19 cellular contexts compared by ENCODE assay signal in genomic region chr16:17945080-17945601, GRCh38.
DNase-seq lines count a peak whose midpoint lies in the region; ATAC-seq, FAIRE-seq and TF ChIP-seq lines count a peak whose summit lies in the region.
"Had no signal": no experiment of that assay in that cellular context is flagged by ENCODE, and none has a peak within 500 bp of the region (broad histone marks: within the 10 kb centered on the region; RNA-seq: fewer than 3 reads in every experiment).

No MANE protein-coding gene starts in this region.

- no peaks in the 10 kb centered on the region for H4K20me1 ChIP-seq in HepG2 (ENCODE audit: insufficient read depth, low read length)

- CTCF ChIA-PET in HepG2 (lab: Yijun Ruan, JAX; ENCODE audit: low intra/inter-chr PET ratio, low total read pairs): no interaction called here
- CTCF ChIA-PET in activated CD8-positive, alpha-beta memory T cell treated with anti-CD3 and anti-CD28 coated beads, Interleukin-2, amount 10 ng/mL, durations not matched to agents 7 days and 5 days (lab: Charles Lee): no interaction called here

- H3K4me1 ChIP-seq in HepG2 (ENCODE audit: insufficient read depth, low read length): peaks cover 19% of the 10 kb centered on the region
- H3K4me1 ChIP-seq in gastrocnemius medialis: peaks cover 0 to 3% of the 10 kb centered on the region in 2 donors

- WGBS in HepG2 (ENCODE audit: low lambda C conversion rate): 45% methylated on average over 5 of the region's 5 CpGs

- no peak overlapping the region for H3K4me3 Mint-ChIP-seq in activated CD8-positive, alpha-beta memory T cell treated with anti-CD3 and anti-CD28 coated beads, Interleukin-2, amount 10 ng/mL, durations not matched to agents 7 days and 5 days
- H3K4me3 Mint-ChIP-seq in stimulated activated naive CD8-positive, alpha-beta T cell treated with anti-CD3 and anti-CD28 coated beads, Interleukin-15, amount 100 ng/mL, for 72 hours: no peak overlapping the region
- H3K4me3 Mint-ChIP-seq: IgD-negative memory B cell had no signal

- H3K36me3 Mint-ChIP-seq in activated CD8-positive, alpha-beta memory T cell treated with anti-CD3 and anti-CD28 coated beads, Interleukin-2, amount 10 ng/mL, durations not matched to agents 7 days and 5 days: no peaks in the 10 kb centered on the region
- H3K36me3 Mint-ChIP-seq: IgD-negative memory B cell had no signal

- H3K9me3 ChIP-seq in HepG2 (ENCODE audit: low read length) (no peaks in the 10 kb centered on the region), gastrocnemius medialis (no peaks in the 10 kb centered on the region)

- intact Hi-C loops in HepG2 (cut with micrococcal nuclease; ENCODE audit: unreplicated experiment): no loop called here
- intact Hi-C loops in gastrocnemius medialis (cut with DNase I; ENCODE audit: low total_unique reads): no loop called here

- H3K27me3 Mint-ChIP-seq in activated CD8-positive, alpha-beta memory T cell treated with anti-CD3 and anti-CD28 coated beads, Interleukin-2, amount 10 ng/mL, durations not matched to agents 7 days and 5 days: peaks cover 23% of the 10 kb centered on the region
- H3K27me3 Mint-ChIP-seq in stimulated activated naive CD8-positive, alpha-beta T cell treated with anti-CD3 and anti-CD28 coated beads, Interleukin-15, amount 100 ng/mL, for 72 hours: peaks cover 20% of the 10 kb centered on the region

- H3K9ac ChIP-seq in HepG2 (ENCODE audit: insufficient read depth, low read depth, low read length): no peak overlapping the region

- no peak for ATAC-seq in HepG2
- no peak for ATAC-seq in activated CD8-positive, alpha-beta memory T cell treated with anti-CD3 and anti-CD28 coated beads, Interleukin-2, amount 10 ng/mL, durations not matched to agents 7 days and 5 days
- ATAC-seq in gastrocnemius medialis: no peak
- no peak for ATAC-seq in stimulated activated naive CD8-positive, alpha-beta T cell treated with anti-CD3 and anti-CD28 coated beads, Interleukin-15, amount 100 ng/mL, for 72 hours

- DNase-seq in EH (ENCODE audit: low read depth) (peak; percentile 32), HT1080 (ENCODE audit: low read depth) (peak; percentile 28), RPMI7951 (ENCODE audit: low read depth) (peak; percentile 20), HepG2 (ENCODE audit: low spot score) (no peak), gastrocnemius medialis (no peak)
- DNase-seq in activated CD8-positive, alpha-beta memory T cell treated with anti-CD3 and anti-CD28 coated beads, Interleukin-2, amount 10 ng/mL, durations not matched to agents 7 days and 5 days: no peak
- DNase-seq in stimulated activated naive CD8-positive, alpha-beta T cell treated with anti-CD3 and anti-CD28 coated beads, Interleukin-15, amount 100 ng/mL, for 72 hours: no peak
- DNase-seq: Calu3, GOT3, HCEC 1CT, NCI-H1105, NCI-H1436 treated with DMSO at 0.1 percent for 48 hours, NCI-H187 treated with DMSO at 0.1 percent for 48 hours, NCI-H446 treated with DMSO at 0.1 percent for 48 hours, NCI-H526, PC-9, Right ventricle myocardium superior, RPMI8226 had no signal

- TF ChIP-seq POLR2A in HepG2 (IDR thresholded peaks at IDR 0.05; ENCODE audit: insufficient read depth in 1 of 2, low read depth in 2 of 2, low read length in 2 of 2) (no peak), gastrocnemius medialis (IDR thresholded peaks at IDR 0.05) (no peak)

- TF ChIP-seq EP300 in HepG2 (IDR thresholded peaks at IDR 0.05; ENCODE audit: low read depth in 2 of 2, low read length in 2 of 2): no peak
- no peak for TF ChIP-seq EP300 in HepG2 (CRISPR knock-in tag; IDR thresholded peaks at IDR 0.05; ENCODE audit: borderline replicate concordance)

- TF ChIP-seq RAD21 in HepG2 (CRISPR knock-in tag; IDR thresholded peaks at IDR 0.05): no peak

- H3K27me3 ChIP-seq in HepG2 (ENCODE audit: control insufficient read depth in 1 of 2, insufficient read depth in 2 of 2, low read length in 2 of 2) (0 out of 5 replicates have a peak, but pooled peaks cover 0 to 6% of the 10 kb centered on the region in 2 experiments), gastrocnemius medialis (no peaks in the 10 kb centered on the region)

- no peak overlapping the region for H2AFZ ChIP-seq in HepG2 (ENCODE audit: low read length)
- H2AFZ ChIP-seq: PC-9 had no signal

- POLR2A ChIA-PET in HepG2 (lab: Yijun Ruan, JAX): no interaction called here

- H3K27ac ChIP-seq in HepG2 (ENCODE audit: extremely low read length, insufficient read depth, low read length) (no peak overlapping the region), gastrocnemius medialis (no peak overlapping the region)
- H3K27ac ChIP-seq: PC-9 had no signal

- no peaks in the 10 kb centered on the region for H3K4me1 Mint-ChIP-seq in activated CD8-positive, alpha-beta memory T cell treated with anti-CD3 and anti-CD28 coated beads, Interleukin-2, amount 10 ng/mL, durations not matched to agents 7 days and 5 days
- H3K4me1 Mint-ChIP-seq in stimulated activated naive CD8-positive, alpha-beta T cell treated with anti-CD3 and anti-CD28 coated beads, Interleukin-15, amount 100 ng/mL, for 72 hours: no peaks in the 10 kb centered on the region

- no peak for TF ChIP-seq CTCF in HepG2 (CRISPR knock-in tag; IDR thresholded peaks at IDR 0.05)
- TF ChIP-seq CTCF in gastrocnemius medialis (IDR thresholded peaks at IDR 0.05 in 4 of 5, conservative IDR thresholded peaks at IDR 0.05 in 1 of 5): no peak

- H3K79me2 ChIP-seq in HepG2 (ENCODE audit: insufficient read depth, low read length): no peaks in the 10 kb centered on the region

- BruUV-seq in HepG2 (replicated peaks; lab: Mats Ljungman, UMichigan): no TSS peak

- no peak overlapping the region for H3K4me3 ChIP-seq in HepG2 (replicated peaks in 1 of 3; ENCODE audit: insufficient read depth in 1 of 3, low read depth in 2 of 3, low read length in 3 of 3)
- no peak overlapping the region for H3K4me3 ChIP-seq in gastrocnemius medialis
- H3K4me3 ChIP-seq: PC-9 had no signal

- no peaks in the 10 kb centered on the region for H3K9me3 Mint-ChIP-seq in activated CD8-positive, alpha-beta memory T cell treated with anti-CD3 and anti-CD28 coated beads, Interleukin-2, amount 10 ng/mL, durations not matched to agents 7 days and 5 days (ENCODE audit: low read depth)
- no peaks in the 10 kb centered on the region for H3K9me3 Mint-ChIP-seq in stimulated activated naive CD8-positive, alpha-beta T cell treated with anti-CD3 and anti-CD28 coated beads, Interleukin-15, amount 100 ng/mL, for 72 hours

- in situ Hi-C loops in HepG2 (cut with HindIII; ENCODE audit: extremely low pct_ligation_motif_present, low pct_unique_long_range_greater_than_20kb): no loop called here
- in situ Hi-C loops in gastrocnemius medialis (cut with MboI; ENCODE audit: low sequenced_read_pairs in 4 of 4): no loop called here

- H3K36me3 ChIP-seq in HepG2 (replicated peaks in 1 of 2; ENCODE audit: control insufficient read depth in 1 of 2, insufficient read depth in 2 of 2, low read length in 2 of 2) (no peaks in the 10 kb centered on the region), gastrocnemius medialis (no peaks in the 10 kb centered on the region)

- H3K27ac Mint-ChIP-seq in activated CD8-positive, alpha-beta memory T cell treated with anti-CD3 and anti-CD28 coated beads, Interleukin-2, amount 10 ng/mL, durations not matched to agents 7 days and 5 days: no peak overlapping the region
- no peak overlapping the region for H3K27ac Mint-ChIP-seq in stimulated activated naive CD8-positive, alpha-beta T cell treated with anti-CD3 and anti-CD28 coated beads, Interleukin-15, amount 100 ng/mL, for 72 hours
- H3K27ac Mint-ChIP-seq: IgD-negative memory B cell had no signal

- no peak overlapping the region for H3K4me2 ChIP-seq in HepG2 (ENCODE audit: low read depth, low read length)
- H3K4me2 ChIP-seq: PC-9 had no signal

- FAIRE-seq in HepG2 (lab: Jason Lieb, UNC): no peak

TF ChIP-seq in HepG2, 621 proteins besides CTCF, POLR2A, EP300 and RAD21 (continues in another document):
- no peak for TF ChIP-seq NFE2L1 (CRISPR knock-in tag; IDR thresholded peaks at IDR 0.05; ENCODE audit: borderline replicate concordance)
- TF ChIP-seq MAFF (IDR thresholded peaks at IDR 0.05; ENCODE audit: low read depth, low read length): peak; percentile 63; the same call in 1 of the 2 replicates
- peak; percentile 55 to 77 for TF ChIP-seq MAFK (conservative IDR thresholded peaks at IDR 0.05 in 1 of 2, IDR thresholded peaks at IDR 0.05 in 1 of 2; ENCODE audit: low read length in 2 of 2)
- no peak for TF ChIP-seq NFYC (CRISPR knock-in tag; IDR thresholded peaks at IDR 0.05)
- no peak for TF ChIP-seq ZGPAT (CRISPR knock-in tag; IDR thresholded peaks at IDR 0.05)
- no peak for TF ChIP-seq IRF9 (CRISPR knock-in tag; IDR thresholded peaks at IDR 0.05; ENCODE audit: borderline replicate concordance)
- no peak for TF ChIP-seq GABPA (IDR thresholded peaks at IDR 0.05; ENCODE audit: low read depth, low read length)
- no peak for TF ChIP-seq GABPA (CRISPR knock-in tag; IDR thresholded peaks at IDR 0.05; ENCODE audit: low read depth)

Comparison
In these comparisons a context has a peak if more than half of its experiments do, and no peak if none do; other contexts are left out.
1. DNase-seq: peak in EH (single experiment), HT1080 (single experiment) and RPMI7951 (single experiment); none in HepG2 (single experiment), activated CD8-positive, alpha-beta memory T cell treated with anti-CD3 and anti-CD28 coated beads, Interleukin-2, amount 10 ng/mL, durations not matched to agents 7 days and 5 days (single experiment), gastrocnemius medialis (0 of 2) and stimulated activated naive CD8-positive, alpha-beta T cell treated with anti-CD3 and anti-CD28 coated beads, Interleukin-15, amount 100 ng/mL, for 72 hours (0 of 2).